In genomic region chr17:43556292-43556691, GRCh38 we compare ENCODE assay signal across 12 cellular contexts. TPM values are rescaled to one million over a fixed set of nuclear protein-coding genes. Genes with fewer than 3 reads are reported as not detected.
A peak's percentile ranks its signal among the peaks of the same experiment; 100 is the strongest.
DNase-seq lines count a peak whose midpoint lies in the region; ATAC-seq, FAIRE-seq and TF ChIP-seq lines count a peak whose summit lies in the region.
"Had no signal": no experiment of that assay in that cellular context is flagged by ENCODE, and none has a peak within 500 bp of the region (broad histone marks: within the 10 kb centered on the region; RNA-seq: fewer than 3 reads in every experiment).

No MANE protein-coding gene starts in this region.

- POLR2A ChIA-PET in RWPE1 (lab: Yijun Ruan, JAX; ENCODE audit: low non-redundant PET) = interaction anchor here (0.5 to 0.8 kb wide), 4 partner anchors 30 to 543 kb away, joined by 4 to 6 read pairs (median 5); no protein-coding TSS in a partner anchor

- H4K20me1 ChIP-seq in hepatocyte (ENCODE audit: insufficient read depth, poor library complexity, severe bottlenecking) = no peaks in the 10 kb centered on the region

- H3K4me3 ChIP-seq in hepatocyte (no peak overlapping the region), kidney (ENCODE audit: low read length in 2 of 2) (no peak overlapping the region)

- H3K27ac ChIP-seq in RWPE1 (0 out of 2 replicates have a peak overlapping the region, but pooled peaks have one; percentile 30), hepatocyte (peak overlapping the region; percentile 40), kidney (ENCODE audit: low read depth in 2 of 2, low read length in 2 of 2) (no peak overlapping the region)
- H3K27ac ChIP-seq: VCaP had no signal

- H3K4me1 ChIP-seq in hepatocyte (ENCODE audit: insufficient read depth) = peaks cover 39% of the 10 kb centered on the region
- H3K4me1 ChIP-seq in kidney (ENCODE audit: control insufficient read depth in 1 of 2, insufficient read depth in 1 of 2, low read depth in 1 of 2, low read length in 2 of 2) = peaks cover 0 to 4% of the 10 kb centered on the region in 2 donors
- H3K4me1 ChIP-seq: BE2C had no signal

- H3K4me3 Mint-ChIP-seq in activated naive CD8-positive, alpha-beta T cell treated with anti-CD3 and anti-CD28 coated beads, Interleukin-2, amount 50 U/mL, for 24 hours = no peak overlapping the region
- no peak overlapping the region for H3K4me3 Mint-ChIP-seq in activated naive CD8-positive, alpha-beta T cell treated with anti-CD3 and anti-CD28 coated beads for 36 hours
- H3K4me3 Mint-ChIP-seq in type B pancreatic cell = no peak overlapping the region
- H3K4me3 Mint-ChIP-seq: natural killer cell treated with Interleukin-12 subunit alpha and Interleukin-12 subunit beta and Interleukin-15 and Interleukin-18, amount 100 ng/mL, for 72 hours had no signal

- H3K9me3 ChIP-seq in hepatocyte (ENCODE audit: low read depth) (no peaks in the 10 kb centered on the region), kidney (ENCODE audit: control insufficient read depth in 1 of 2, low read length in 2 of 2) (no peaks in the 10 kb centered on the region)
- H3K9me3 ChIP-seq: BE2C had no signal

- no peaks in the 10 kb centered on the region for H3K9me3 Mint-ChIP-seq in activated naive CD8-positive, alpha-beta T cell treated with anti-CD3 and anti-CD28 coated beads, Interleukin-2, amount 50 U/mL, for 24 hours
- H3K9me3 Mint-ChIP-seq in activated naive CD8-positive, alpha-beta T cell treated with anti-CD3 and anti-CD28 coated beads for 36 hours = no peaks in the 10 kb centered on the region
- H3K9me3 Mint-ChIP-seq in type B pancreatic cell = no peaks in the 10 kb centered on the region
- H3K9me3 Mint-ChIP-seq: natural killer cell treated with Interleukin-12 subunit alpha and Interleukin-12 subunit beta and Interleukin-15 and Interleukin-18, amount 100 ng/mL, for 72 hours had no signal

- FAIRE-seq in kidney (lab: Jason Lieb, UNC) = no peak
- FAIRE-seq: colon had no signal

- intact Hi-C loops in kidney (cut with DNase I) = no loop called here

- no peak overlapping the region for H2AFZ ChIP-seq in hepatocyte

- peaks cover 19% of the 10 kb centered on the region for H3K4me1 Mint-ChIP-seq in activated naive CD8-positive, alpha-beta T cell treated with anti-CD3 and anti-CD28 coated beads, Interleukin-2, amount 50 U/mL, for 24 hours
- H3K4me1 Mint-ChIP-seq in activated naive CD8-positive, alpha-beta T cell treated with anti-CD3 and anti-CD28 coated beads for 36 hours = peaks cover 14% of the 10 kb centered on the region
- H3K4me1 Mint-ChIP-seq in type B pancreatic cell (ENCODE audit: unreplicated experiment) = peaks cover 23% of the 10 kb centered on the region

- H3K36me3 ChIP-seq in hepatocyte (replicated peaks; ENCODE audit: insufficient read depth, low read depth) (no peaks in the 10 kb centered on the region), kidney (ENCODE audit: control insufficient read depth in 1 of 2, insufficient read depth in 2 of 2, low read length in 2 of 2) (no peaks in the 10 kb centered on the region)
- H3K36me3 ChIP-seq: BE2C had no signal

- H3K9ac ChIP-seq in kidney (ENCODE audit: low read length in 2 of 2) = no peak overlapping the region

- peak; percentile 22 for DNase-seq in activated naive CD8-positive, alpha-beta T cell treated with anti-CD3 and anti-CD28 coated beads, Interleukin-2, amount 50 U/mL, for 24 hours
- DNase-seq in activated naive CD8-positive, alpha-beta T cell treated with anti-CD3 and anti-CD28 coated beads for 36 hours = no peak
- DNase-seq in RWPE1 (ENCODE audit: low spot score) = peak; percentile 71
- peak; percentile 49 for DNase-seq in hepatocyte (ENCODE audit: low spot score)
- no peak for DNase-seq in type B pancreatic cell (ENCODE audit: extremely low spot score, unreplicated experiment)
- DNase-seq in medulla oblongata (ENCODE audit: extremely low spot score) = no peak
- no peak for DNase-seq in kidney
- DNase-seq: BE2C had no signal

- H3K9me2 ChIP-seq in hepatocyte (replicated peaks; ENCODE audit: insufficient read depth) = no peaks in the 10 kb centered on the region

- WGBS in hepatocyte (ENCODE audit: low lambda C conversion rate, missing lambda C conversion rate) = 60% methylated on average over 5 of the region's 5 CpGs

- peaks cover 30% of the 10 kb centered on the region for H3K27me3 Mint-ChIP-seq in activated naive CD8-positive, alpha-beta T cell treated with anti-CD3 and anti-CD28 coated beads, Interleukin-2, amount 50 U/mL, for 24 hours
- H3K27me3 Mint-ChIP-seq in activated naive CD8-positive, alpha-beta T cell treated with anti-CD3 and anti-CD28 coated beads for 36 hours = peaks cover 28% of the 10 kb centered on the region
- H3K27me3 Mint-ChIP-seq in type B pancreatic cell = peaks cover 18% of the 10 kb centered on the region

- TF ChIP-seq CTCF in RWPE1 (conservative IDR thresholded peaks at IDR 0.05; ENCODE audit: low read depth) (no peak), hepatocyte (IDR thresholded peaks at IDR 0.05; ENCODE audit: poor library complexity) (no peak), type B pancreatic cell (conservative IDR thresholded peaks at IDR 0.05) (no peak), kidney (IDR thresholded peaks at IDR 0.05; ENCODE audit: borderline replicate concordance, extremely low read depth, insufficient read depth) (no peak)

- CTCF ChIA-PET in RWPE1 (lab: Yijun Ruan, JAX) = no interaction called here

- H3K36me3 Mint-ChIP-seq in activated naive CD8-positive, alpha-beta T cell treated with anti-CD3 and anti-CD28 coated beads, Interleukin-2, amount 50 U/mL, for 24 hours (ENCODE audit: low read depth) = no peaks in the 10 kb centered on the region
- H3K36me3 Mint-ChIP-seq in activated naive CD8-positive, alpha-beta T cell treated with anti-CD3 and anti-CD28 coated beads for 36 hours = peaks cover 1% of the 10 kb centered on the region
- no peaks in the 10 kb centered on the region for H3K36me3 Mint-ChIP-seq in type B pancreatic cell
- H3K36me3 Mint-ChIP-seq: natural killer cell treated with Interleukin-12 subunit alpha and Interleukin-12 subunit beta and Interleukin-15 and Interleukin-18, amount 100 ng/mL, for 72 hours had no signal

- ATAC-seq in activated naive CD8-positive, alpha-beta T cell treated with anti-CD3 and anti-CD28 coated beads, Interleukin-2, amount 50 U/mL, for 24 hours = peak; percentile 50
- ATAC-seq in HG03457 (IDR thresholded peaks at IDR 0.05; ENCODE audit: unreplicated experiment) = no peak

- H3K79me2 ChIP-seq in hepatocyte = no peaks in the 10 kb centered on the region

- no peaks in the 10 kb centered on the region for H3K27me3 ChIP-seq in hepatocyte
- H3K27me3 ChIP-seq: BE2C had no signal

- H3K4me2 ChIP-seq in hepatocyte = no peak overlapping the region

- H3K27ac Mint-ChIP-seq in activated naive CD8-positive, alpha-beta T cell treated with anti-CD3 and anti-CD28 coated beads, Interleukin-2, amount 50 U/mL, for 24 hours = no peak overlapping the region
- no peak overlapping the region for H3K27ac Mint-ChIP-seq in activated naive CD8-positive, alpha-beta T cell treated with anti-CD3 and anti-CD28 coated beads for 36 hours
- H3K27ac Mint-ChIP-seq in type B pancreatic cell = peak overlapping the region; percentile 52
- H3K27ac Mint-ChIP-seq: natural killer cell treated with Interleukin-12 subunit alpha and Interleukin-12 subunit beta and Interleukin-15 and Interleukin-18, amount 100 ng/mL, for 72 hours had no signal

RNA-seq across cellular contexts. Expression of gene ETV4, which starts 10.2 kb away (rescaled TPM):
- total RNA-seq in activated naive CD8-positive, alpha-beta T cell treated with anti-CD3 and anti-CD28 coated beads for 36 hours = 1 to 10 TPM; 7.5 to 7.8 TPM
- total RNA-seq in hepatocyte (10.7 and 12.8 TPM in 2 replicates), type B pancreatic cell (ENCODE audit: low replicate concordance) (18.3 and 28.2 TPM in 2 replicates), kidney (6.8 TPM)
- polyA plus RNA-seq in hepatocyte (11.1 and 14.8 TPM in 2 replicates), kidney (ENCODE audit: insufficient read depth, low read depth, low replicate concordance) (2.5 TPM)

Comparison
In these comparisons a context has a peak if more than half of its experiments do, and no peak if none do; other contexts are left out.
1. DNase-seq: peak in activated naive CD8-positive, alpha-beta T cell treated with anti-CD3 and anti-CD28 coated beads, Interleukin-2, amount 50 U/mL, for 24 hours (single experiment), RWPE1 (single experiment) and hepatocyte (single experiment); none in activated naive CD8-positive, alpha-beta T cell treated with anti-CD3 and anti-CD28 coated beads for 36 hours (single experiment), type B pancreatic cell (single experiment), medulla oblongata (single experiment) and kidney (single experiment).
2. H3K27ac ChIP-seq: peak in RWPE1 (single experiment) and hepatocyte (single experiment); none in kidney (0 of 2).